Comparison of ENCODE assay signal across 29 cellular contexts in genomic region chr3:178129109-178129508, GRCh38.
"Had no signal": no experiment of that assay in that cellular context is flagged by ENCODE, and none has a peak within 500 bp of the region (broad histone marks: within the 10 kb centered on the region; RNA-seq: fewer than 3 reads in every experiment).

No MANE protein-coding gene starts in this region.

- H3K4me2 ChIP-seq: smooth muscle cell had no signal

- H3K27ac Mint-ChIP-seq: effector memory CD8-positive, alpha-beta T cell; mesothelial cell of epicardium; naive B cell; natural killer cell treated with Interleukin-12 subunit alpha and Interleukin-12 subunit beta and Interleukin-15 and Interleukin-18, amount 100 ng/mL, for 72 hours; progenitor cell of endocrine pancreas had no signal

- H3K4me1 ChIP-seq: esophagus squamous epithelium, gastrocnemius medialis, left lung, pancreas, right atrium auricular region, stomach, thyroid gland, vagina had no signal

- H3K27me3 Mint-ChIP-seq: effector memory CD8-positive, alpha-beta T cell; naive B cell; progenitor cell of endocrine pancreas had no signal

- H3K36me3 ChIP-seq: esophagus squamous epithelium, gastrocnemius medialis, left lung, neutrophil, pancreas, right atrium auricular region, stomach, thyroid gland, vagina had no signal

- DNase-seq: cortex of kidney; effector memory CD8-positive, alpha-beta T cell; erythroblast; esophagus squamous epithelium; gastrocnemius medialis; head of caudate nucleus; left cardiac atrium; left lung; mesenchymal stem cell; mucosa of descending colon; naive B cell; pancreas; stimulated activated CD4-positive, alpha-beta T cell treated with anti-CD3 and anti-CD28 coated beads, Interleukin-12 subunit alpha, Interleukin-12 subunit beta, amount 100 ng/mL, for 4 hours; stimulated activated CD4-positive, alpha-beta T cell treated with anti-CD3 and anti-CD28 coated beads, Interleukin-1b, Interleukin-23, amount 100 ng/mL, for 48 hours; stimulated activated CD4-positive, alpha-beta T cell treated with anti-CD3 and anti-CD28 coated beads, Interleukin-4, amount 100 ng/mL, for 1 hour; stimulated activated CD8-positive, alpha-beta memory T cell treated with anti-CD3 and anti-CD28 coated beads, Interleukin-4, amount 100 ng/mL, for 48 hours; stimulated activated naive CD4-positive, alpha-beta T cell treated with Interleukin-2 at 50 U/mL for 16 hours; stomach; thyroid gland; trophoblast cell had no signal

- H3K27me3 ChIP-seq: esophagus squamous epithelium, gastrocnemius medialis, left lung, neutrophil, pancreas, right atrium auricular region, stomach, thyroid gland, vagina had no signal

- H3K27ac ChIP-seq: esophagus squamous epithelium, gastrocnemius medialis, left lung, neutrophil, pancreas, right atrium auricular region, stomach, thyroid gland, vagina had no signal

- H3K9me3 Mint-ChIP-seq: effector memory CD8-positive, alpha-beta T cell; natural killer cell treated with Interleukin-12 subunit alpha and Interleukin-12 subunit beta and Interleukin-15 and Interleukin-18, amount 100 ng/mL, for 72 hours had no signal

- ATAC-seq: effector memory CD8-positive, alpha-beta T cell; gastrocnemius medialis; left cardiac atrium; left lung; mucosa of descending colon; natural killer cell treated with Interleukin-12 subunit alpha and Interleukin-12 subunit beta and Interleukin-15 and Interleukin-18, amount 100 ng/mL, for 72 hours; pancreas; sciatic nerve had no signal

- H3K4me3 ChIP-seq: esophagus squamous epithelium, gastrocnemius medialis, left lung, mucosa of descending colon, pancreas, right atrium auricular region, smooth muscle cell, stomach, thyroid gland, vagina had no signal

- H3K4me3 Mint-ChIP-seq: effector memory CD8-positive, alpha-beta T cell; mesothelial cell of epicardium; naive B cell; natural killer cell treated with Interleukin-12 subunit alpha and Interleukin-12 subunit beta and Interleukin-15 and Interleukin-18, amount 100 ng/mL, for 72 hours; neural crest cell had no signal

- H3K36me3 Mint-ChIP-seq: mesothelial cell of epicardium; naive B cell; natural killer cell treated with Interleukin-12 subunit alpha and Interleukin-12 subunit beta and Interleukin-15 and Interleukin-18, amount 100 ng/mL, for 72 hours had no signal

- H3K9me3 ChIP-seq: esophagus squamous epithelium, gastrocnemius medialis, left lung, mucosa of descending colon, neutrophil, pancreas, right atrium auricular region, stomach, thyroid gland, vagina had no signal

- H3K4me1 Mint-ChIP-seq: mesothelial cell of epicardium, naive B cell, neural crest cell had no signal
